Comparison of ENCODE assay signal across 25 cellular contexts in the genomic region with DNA sequence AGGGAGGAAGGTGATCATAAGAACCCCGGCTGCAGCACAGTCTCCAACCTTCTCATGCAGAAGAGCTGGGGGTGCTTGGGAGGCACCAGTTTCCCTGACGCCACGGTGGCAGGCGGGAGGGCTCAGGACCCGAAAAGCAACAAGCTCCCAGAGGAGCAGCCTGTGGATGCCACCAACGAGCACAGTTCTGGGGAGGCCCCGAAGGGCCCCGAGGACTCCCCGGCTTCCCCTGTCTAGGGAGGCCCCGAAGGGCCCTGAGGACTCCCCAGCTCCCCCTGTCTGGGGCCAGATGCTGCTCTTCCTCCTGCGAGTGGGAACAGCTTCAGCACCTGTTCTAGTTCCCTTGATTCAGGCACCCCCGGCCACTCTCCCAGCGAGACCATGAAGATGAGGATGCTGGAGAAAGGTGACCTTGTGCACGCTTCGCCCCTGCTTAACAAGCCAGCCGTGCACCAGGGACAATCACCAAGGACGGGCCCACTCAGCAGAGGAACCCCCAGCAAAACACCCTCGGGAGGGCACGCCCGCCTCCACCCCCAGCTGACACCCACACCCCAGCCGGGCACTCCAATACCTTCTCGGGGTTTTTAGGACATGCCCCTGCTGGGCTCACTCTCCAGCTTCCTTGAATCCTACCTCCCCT.
DNase-seq lines count a peak whose midpoint lies in the region; ATAC-seq, FAIRE-seq and TF ChIP-seq lines count a peak whose summit lies in the region.
"Had no signal": no experiment of that assay in that cellular context is flagged by ENCODE, and none has a peak within 500 bp of the region (broad histone marks: within the 10 kb centered on the region; RNA-seq: fewer than 3 reads in every experiment).

No MANE protein-coding gene starts in this region.

- peak overlapping the region; percentile 53 for H2AK5ac ChIP-seq in neuronal stem cell (ENCODE audit: low read depth, low read length)

- CTCF ChIA-PET in HEK293 (lab: Yijun Ruan, JAX), result interaction anchor here (0.5 kb wide), 1 partner anchor 81 kb away, joined by 3 read pairs; no protein-coding TSS in a partner anchor

- H3K27me3 ChIP-seq in neuronal stem cell (ENCODE audit: control insufficient read depth in 3 of 3, insufficient read depth in 3 of 3, low read depth in 1 of 3, low read length in 3 of 3) (no peaks in the 10 kb centered on the region), upper lobe of right lung (no peaks in the 10 kb centered on the region), tibial artery (peaks cover 0 to 20% of the 10 kb centered on the region in 2 donors), hepatocyte (no peaks in the 10 kb centered on the region)
- H3K27me3 ChIP-seq: BE2C; BLaER1 treated with 17β-estradiol and CSF1 and Interleukin-3, amounts not matched to agents 10 nM and 100 nM had no signal

- DNase-seq in kidney (peak; percentile 64), neuronal stem cell (ENCODE audit: low spot score) (no peak), upper lobe of right lung (no peak), tibial artery (no peak), hepatocyte (ENCODE audit: low spot score) (no peak), NCI-H2029 (lab: John Stamatoyannopoulos, UW) (no peak)
- DNase-seq: ACHN; AML-193; BE2C; CD4-positive, alpha-beta T cell; CD8-positive, alpha-beta memory T cell; DMS 273 treated with DMSO at 0.1 percent for 48 hours; DMS79; EL; GDM1; H7; HCEC 1CT had no signal

- no peak overlapping the region for H2BK5ac ChIP-seq in neuronal stem cell (ENCODE audit: low read length)

- H3K79me1 ChIP-seq in neuronal stem cell (ENCODE audit: low read depth, low read length), result no peaks in the 10 kb centered on the region

- H3K18ac ChIP-seq in neuronal stem cell (ENCODE audit: low read length), result no peak overlapping the region

- no peaks in the 10 kb centered on the region for H3K79me2 ChIP-seq in hepatocyte

- peak overlapping the region; percentile 59 for H3K23ac ChIP-seq in neuronal stem cell (ENCODE audit: low read depth, low read length, poor library complexity)

- H3K9ac ChIP-seq in kidney (ENCODE audit: low read length in 2 of 2) (no peak overlapping the region), neuronal stem cell (ENCODE audit: low read depth, low read length, poor library complexity) (no peak overlapping the region)
- H3K9ac ChIP-seq: BLaER1 treated with 17β-estradiol and CSF1 and Interleukin-3, amounts not matched to agents 10 nM and 100 nM had no signal

- no peak for TF ChIP-seq CTCF in HEK293 (tag by site-specific recombination; IDR thresholded peaks at IDR 0.05)
- no peak for TF ChIP-seq CTCF in kidney (IDR thresholded peaks at IDR 0.05; ENCODE audit: borderline replicate concordance, extremely low read depth, insufficient read depth)
- no peak for TF ChIP-seq CTCF in upper lobe of right lung (IDR thresholded peaks at IDR 0.05)
- TF ChIP-seq CTCF in tibial artery (IDR thresholded peaks at IDR 0.05), result no peak
- TF ChIP-seq CTCF in hepatocyte (IDR thresholded peaks at IDR 0.05; ENCODE audit: poor library complexity), result no peak

- no peak overlapping the region for H3K4ac ChIP-seq in neuronal stem cell (ENCODE audit: low read length)

- no peak overlapping the region for H4K8ac ChIP-seq in neuronal stem cell (ENCODE audit: low read depth, low read length)

- H3K4me2 ChIP-seq in neuronal stem cell (ENCODE audit: insufficient read depth, low read length, poor library complexity, severe bottlenecking) (no peak overlapping the region), hepatocyte (no peak overlapping the region)
- H3K4me2 ChIP-seq: BLaER1 treated with 17β-estradiol and CSF1 and Interleukin-3, amounts not matched to agents 10 nM and 100 nM; GM23338 had no signal

- intact Hi-C loops in kidney (cut with DNase I) (no loop called here), upper lobe of right lung (cut with DNase I) (no loop called here), tibial artery (cut with DNase I; ENCODE audit: low total_unique reads) (no loop called here)

- no peak for FAIRE-seq in kidney (lab: Jason Lieb, UNC)
- FAIRE-seq: A204.1, D721Med, GM12878, GM19239 had no signal

- H3K9me2 ChIP-seq in hepatocyte (replicated peaks; ENCODE audit: insufficient read depth), result no peaks in the 10 kb centered on the region

- no peak overlapping the region for H4K91ac ChIP-seq in neuronal stem cell (ENCODE audit: low read depth, low read length, poor library complexity)

- no peak overlapping the region for H2BK15ac ChIP-seq in neuronal stem cell (ENCODE audit: low read length)

- no peaks in the 10 kb centered on the region for H4K20me1 ChIP-seq in hepatocyte (ENCODE audit: insufficient read depth, poor library complexity, severe bottlenecking)
- H4K20me1 ChIP-seq: BLaER1 treated with 17β-estradiol and CSF1 and Interleukin-3, amounts not matched to agents 10 nM and 100 nM had no signal

- H2BK12ac ChIP-seq in neuronal stem cell (ENCODE audit: low read length), result no peak overlapping the region

- H3K27ac ChIP-seq in HEK293 (ENCODE audit: extremely low read depth, low read depth, low read length) (no peak overlapping the region), kidney (ENCODE audit: low read depth in 2 of 2, low read length in 2 of 2) (no peak overlapping the region), neuronal stem cell (replicated peaks; ENCODE audit: low read length) (no peak overlapping the region), upper lobe of right lung (no peak overlapping the region), tibial artery (no peak overlapping the region), hepatocyte (no peak overlapping the region)
- H3K27ac ChIP-seq: 22Rv1; BLaER1 treated with 17β-estradiol and CSF1 and Interleukin-3, amounts not matched to agents 10 nM and 100 nM had no signal

- H2BK120ac ChIP-seq in neuronal stem cell (ENCODE audit: low read depth, low read length), result no peak overlapping the region

- H3K9me3 ChIP-seq in HEK293 (ENCODE audit: control insufficient read depth, insufficient read depth, low read depth, low read length), result no peaks in the 10 kb centered on the region
- H3K9me3 ChIP-seq in kidney (ENCODE audit: control insufficient read depth in 1 of 2, low read length in 2 of 2), result no peaks in the 10 kb centered on the region
- H3K9me3 ChIP-seq in neuronal stem cell (replicated peaks in 1 of 2; ENCODE audit: control insufficient read depth in 2 of 2, insufficient read depth in 1 of 2, low read depth in 1 of 2, low read length in 2 of 2), result peaks cover 0 to 6% of the 10 kb centered on the region in 2 donors
- no peaks in the 10 kb centered on the region for H3K9me3 ChIP-seq in upper lobe of right lung
- no peaks in the 10 kb centered on the region for H3K9me3 ChIP-seq in tibial artery
- H3K9me3 ChIP-seq in hepatocyte (ENCODE audit: low read depth), result no peaks in the 10 kb centered on the region
- H3K9me3 ChIP-seq: BE2C had no signal

- WGBS in neuronal stem cell (ENCODE audit: extremely low coverage in 2 of 2, insufficient read length in 2 of 2, insufficient replicate concordance in 1 of 2), 2 donors, result no CpG with 5 or more reads among the region's 22 CpGs
- WGBS in hepatocyte (ENCODE audit: low lambda C conversion rate, missing lambda C conversion rate), result 86% methylated on average over 20 of the region's 22 CpGs

- no peak overlapping the region for H3K14ac ChIP-seq in neuronal stem cell (ENCODE audit: low read length)

- POLR2A ChIA-PET in HEK293 (lab: Yijun Ruan, JAX), result no interaction called here

- H3K4me1 ChIP-seq in HEK293 (ENCODE audit: control insufficient read depth, insufficient read depth, low read length) (no peaks in the 10 kb centered on the region), kidney (ENCODE audit: control insufficient read depth in 1 of 2, insufficient read depth in 1 of 2, low read depth in 1 of 2, low read length in 2 of 2) (no peaks in the 10 kb centered on the region), neuronal stem cell (ENCODE audit: control insufficient read depth in 2 of 2, insufficient read depth in 1 of 2, low read depth in 1 of 2, low read length in 2 of 2) (peaks cover 2 to 9% of the 10 kb centered on the region in 2 donors), upper lobe of right lung (no peaks in the 10 kb centered on the region), tibial artery (no peaks in the 10 kb centered on the region), hepatocyte (ENCODE audit: insufficient read depth) (no peaks in the 10 kb centered on the region)
- H3K4me1 ChIP-seq: BE2C had no signal

- ATAC-seq in upper lobe of right lung, result peak; percentile 27
- ATAC-seq: GM12878, GM23338 had no signal

- H3K4me3 ChIP-seq in HEK293 (ENCODE audit: low read depth, low read length), result no peak overlapping the region
- H3K4me3 ChIP-seq in kidney (ENCODE audit: low read length in 2 of 2), result no peak overlapping the region
- H3K4me3 ChIP-seq in neuronal stem cell (ENCODE audit: low read length in 2 of 2), result peak overlapping the region in 1 of 2 donors; percentile 44
- H3K4me3 ChIP-seq in upper lobe of right lung, result no peak overlapping the region
- H3K4me3 ChIP-seq in tibial artery, result no peak overlapping the region
- no peak overlapping the region for H3K4me3 ChIP-seq in hepatocyte
- H3K4me3 ChIP-seq: BLaER1 treated with 17β-estradiol and CSF1 and Interleukin-3, amounts not matched to agents 10 nM and 100 nM; GM12878; GM23338 had no signal

- H3K36me3 ChIP-seq in HEK293 (ENCODE audit: control insufficient read depth in 2 of 2, insufficient read depth in 1 of 2, low read length in 2 of 2) (no peaks in the 10 kb centered on the region), kidney (ENCODE audit: control insufficient read depth in 1 of 2, insufficient read depth in 2 of 2, low read length in 2 of 2) (no peaks in the 10 kb centered on the region), neuronal stem cell (replicated peaks in 1 of 2; ENCODE audit: control insufficient read depth in 2 of 2, insufficient read depth in 2 of 2, low read length in 2 of 2) (no peaks in the 10 kb centered on the region), upper lobe of right lung (no peaks in the 10 kb centered on the region), tibial artery (no peaks in the 10 kb centered on the region), hepatocyte (replicated peaks; ENCODE audit: insufficient read depth, low read depth) (no peaks in the 10 kb centered on the region)
- H3K36me3 ChIP-seq: BE2C; BLaER1 treated with 17β-estradiol and CSF1 and Interleukin-3, amounts not matched to agents 10 nM and 100 nM had no signal

- H2AFZ ChIP-seq in neuronal stem cell (ENCODE audit: low read length), result no peak overlapping the region
- no peak overlapping the region for H2AFZ ChIP-seq in hepatocyte
- H2AFZ ChIP-seq: GM23338 had no signal

TF ChIP-seq in HEK293, 187 proteins besides CTCF, POLR2A, EP300 and RAD21 (continues in another document):
- TF ChIP-seq KLF10 (tag by site-specific recombination; IDR thresholded peaks at IDR 0.05) (no peak), GLI4 (tag by site-specific recombination; IDR thresholded peaks at IDR 0.05) (no peak), OVOL3 (tag by site-specific recombination; IDR thresholded peaks at IDR 0.05) (no peak), ZFHX2 (tag by site-specific recombination; conservative IDR thresholded peaks at IDR 0.05) (0 out of 2 replicates have a peak, but pooled peaks have one; percentile 33), ZNF621 (tag by site-specific recombination; IDR thresholded peaks at IDR 0.05) (no peak)
